In genomic region chr18:44681611-44682010, GRCh38 we compare ENCODE assay signal across 10 cellular contexts. TPM values are rescaled to one million over a fixed set of nuclear protein-coding genes. Genes with fewer than 3 reads are reported as not detected.
DNase-seq lines count a peak whose midpoint lies in the region; ATAC-seq and TF ChIP-seq lines count a peak whose summit lies in the region.
"Had no signal": no experiment of that assay in that cellular context is flagged by ENCODE, and none has a peak within 500 bp of the region (broad histone marks: within the 10 kb centered on the region; RNA-seq: fewer than 3 reads in every experiment).

No MANE protein-coding gene starts in this region.

- H3K36me3 ChIP-seq in right atrium auricular region (no peaks in the 10 kb centered on the region), mucosa of stomach (ENCODE audit: control insufficient read depth, insufficient read depth, low read length) (no peaks in the 10 kb centered on the region)

- intact Hi-C loops in Right ventricle myocardium superior (cut with DNase I) (loop anchor here (5.0 to 10.0 kb wide), 2 partner anchors 213 to 531 kb away; no protein-coding TSS in a partner anchor), MCF 10A (cut with micrococcal nuclease) (loop anchor here (10.0 kb wide), 1 partner anchor 53 kb away; no protein-coding TSS in a partner anchor)

- H3K27ac Mint-ChIP-seq in MCF 10A (ENCODE audit: low read depth, unreplicated experiment): no peak overlapping the region

- CTCF ChIA-PET in MCF 10A (lab: Yijun Ruan, JAX): no interaction called here

- H3K36me3 Mint-ChIP-seq in MCF 10A (ENCODE audit: insufficient read depth, unreplicated experiment): no peaks in the 10 kb centered on the region

- H3K27me3 ChIP-seq in right atrium auricular region (no peaks in the 10 kb centered on the region), mucosa of stomach (ENCODE audit: control insufficient read depth, insufficient read depth, low read length) (peaks cover 10% of the 10 kb centered on the region)

- H3K4me3 ChIP-seq in right atrium auricular region (peak overlapping the region; percentile 73 to 79), mucosa of stomach (ENCODE audit: low read length) (no peak overlapping the region)

- peak overlapping the region; percentile 80 to 87 for H3K27ac ChIP-seq in right atrium auricular region

- H3K9me3 ChIP-seq in right atrium auricular region (no peaks in the 10 kb centered on the region), mucosa of stomach (ENCODE audit: control insufficient read depth, low read length) (no peaks in the 10 kb centered on the region)

- ATAC-seq in Right ventricle myocardium superior (ENCODE audit: poor library complexity) (no peak), HG02678 (IDR thresholded peaks at IDR 0.05; ENCODE audit: unreplicated experiment) (no peak)

- peak overlapping the region; percentile 71 for H3K4me3 Mint-ChIP-seq in MCF 10A (ENCODE audit: unreplicated experiment)

- DNase-seq in right atrium auricular region (ENCODE audit: low spot score) (no peak), Right ventricle myocardium superior (no peak), MCF 10A (ENCODE audit: unreplicated experiment) (no peak), dermis blood vessel endothelial cell (no peak)
- no peak for DNase-seq in activated naive CD4-positive, alpha-beta T cell treated with Interleukin-2 at 50 U/mL for 16 hours
- DNase-seq in activated CD4-positive, alpha-beta T cell treated with anti-CD3 and anti-CD28 coated beads for 1 hour: no peak
- DNase-seq: Calu3, foreskin melanocyte had no signal

- TF ChIP-seq CTCF in right atrium auricular region (IDR thresholded peaks at IDR 0.05) (no peak), MCF 10A (IDR thresholded peaks at IDR 0.05; ENCODE audit: unreplicated experiment) (no peak)

- H3K4me1 Mint-ChIP-seq in MCF 10A (ENCODE audit: insufficient read depth, unreplicated experiment): peaks cover 6% of the 10 kb centered on the region

- BruUV-seq in MCF 10A (replicated peaks; lab: Mats Ljungman, UMichigan): no TSS peak

- POLR2A ChIA-PET in MCF 10A (lab: Yijun Ruan, JAX): no interaction called here

- H3K9me3 Mint-ChIP-seq in MCF 10A (ENCODE audit: unreplicated experiment): no peaks in the 10 kb centered on the region

- H3K4me1 ChIP-seq in right atrium auricular region (peaks cover 0 to 28% of the 10 kb centered on the region in 2 donors), mucosa of stomach (ENCODE audit: control insufficient read depth, insufficient read depth, low read length) (peaks cover 14% of the 10 kb centered on the region)

- H3K27me3 Mint-ChIP-seq in MCF 10A (ENCODE audit: insufficient read depth, unreplicated experiment): no peaks in the 10 kb centered on the region

- peak overlapping the region; percentile 53 for H3K9ac ChIP-seq in mucosa of stomach (ENCODE audit: low read length)

RNA-seq across cellular contexts. Expression of gene SETBP1, which starts 0.9 kb away (rescaled TPM):
- total RNA-seq in right atrium auricular region (10 to 100 TPM in 1 of 2 donors, 1 to 10 TPM in 1; 7.8 to 13.4 TPM), Right ventricle myocardium superior (6.3 TPM), MCF 10A (2022) (4.8 and 4.9 TPM in 2 replicates), dermis blood vessel endothelial cell (2.7 and 4.8 TPM in 2 replicates)
